In genomic region chr6:42796171-42796570, GRCh38 we compare ENCODE assay signal across 1 cellular context.
TF ChIP-seq lines count a peak whose summit lies in the region.

No MANE protein-coding gene starts in this region.

TF ChIP-seq in GM12878, 131 proteins besides CTCF, POLR2A, EP300 and RAD21:
- no peak for TF ChIP-seq NKRF (conservative IDR thresholded peaks at IDR 0.05)
- no peak for TF ChIP-seq E4F1 (IDR thresholded peaks at IDR 0.05; ENCODE audit: borderline replicate concordance, partially characterized antibody)
- TF ChIP-seq IKZF1 (conservative IDR thresholded peaks at IDR 0.05) = no peak
- no peak for TF ChIP-seq NFIC (IDR thresholded peaks at IDR 0.05; ENCODE audit: low read depth, low read length)
- TF ChIP-seq HCFC1 (IDR thresholded peaks at IDR 0.05; ENCODE audit: low read length) = no peak
- TF ChIP-seq KAT2A (conservative IDR thresholded peaks at IDR 0.05; ENCODE audit: control insufficient read depth, low read depth, low read length) = no peak
- TF ChIP-seq SREBF2 (IDR thresholded peaks at IDR 0.05; ENCODE audit: low read length) = no peak
